ENCODE assay signal across 12 cellular contexts in genomic region chr9:68933434-68934318, GRCh38.
DNase-seq lines count a peak whose midpoint lies in the region; ATAC-seq, FAIRE-seq and TF ChIP-seq lines count a peak whose summit lies in the region.
"Had no signal": no experiment of that assay in that cellular context is flagged by ENCODE, and none has a peak within 500 bp of the region (broad histone marks: within the 10 kb centered on the region; RNA-seq: fewer than 3 reads in every experiment).

No MANE protein-coding gene starts in this region.

- no peaks in the 10 kb centered on the region for H3K9me3 Mint-ChIP-seq in GM23338
- H3K9me3 Mint-ChIP-seq: natural killer cell treated with Interleukin-12 subunit alpha and Interleukin-12 subunit beta and Interleukin-15 and Interleukin-18, amount 100 ng/mL, for 72 hours had no signal

- 17 to 18% methylated on average over 4 of the region's 4 CpGs for WGBS in pancreas, 2 donors
- WGBS in testis, 2 donors: 60 to 63% methylated on average over 4 of the region's 4 CpGs

- H3K36me3 Mint-ChIP-seq in GM23338 (ENCODE audit: low read depth): peaks cover 6% of the 10 kb centered on the region; the same call in 1 of the 3 replicates
- H3K36me3 Mint-ChIP-seq: natural killer cell treated with Interleukin-12 subunit alpha and Interleukin-12 subunit beta and Interleukin-15 and Interleukin-18, amount 100 ng/mL, for 72 hours had no signal

- peaks cover 2% of the 10 kb centered on the region for H3K27me3 Mint-ChIP-seq in GM23338 (ENCODE audit: insufficient read depth, low read depth, poor library complexity)

- no peaks in the 10 kb centered on the region for H3K9me3 ChIP-seq in pancreas
- no peaks in the 10 kb centered on the region for H3K9me3 ChIP-seq in vagina
- H3K9me3 ChIP-seq in testis: no peaks in the 10 kb centered on the region
- H3K9me3 ChIP-seq: tibial artery had no signal

- intact Hi-C loops in pancreas (cut with DNase I): no loop called here
- intact Hi-C loops in vagina (cut with DNase I): no loop called here
- intact Hi-C loops in testis (cut with DNase I; ENCODE audit: low total_unique reads): no loop called here

- H3F3A ChIP-seq in GM23338 (replicated peaks; ENCODE audit: low read depth): no peaks in the 10 kb centered on the region

- no peak for DNase-seq in GM23338 (ENCODE audit: low spot score)
- peak in 3 of 6 donors; percentile 26 to 37 (median 27) for DNase-seq in pancreas
- no peak for DNase-seq in vagina (ENCODE audit: extremely low spot score in 2 of 2)
- DNase-seq in testis: no peak
- no peak for DNase-seq in stimulated activated CD4-positive, alpha-beta T cell treated with anti-CD3 and anti-CD28 coated beads, Interleukin-2, amount 100 ng/mL, for 48 hours
- DNase-seq in cerebellum (ENCODE audit: low spot score): no peak
- DNase-seq: activated CD4-positive, alpha-beta T cell treated with anti-CD3 and anti-CD28 coated beads for 1 hour; NCI-H1436 treated with DMSO at 0.1 percent for 48 hours; tibial artery had no signal

- TF ChIP-seq CTCF in GM23338 (conservative IDR thresholded peaks at IDR 0.05; ENCODE audit: low read depth in 2 of 2) (no peak), pancreas (IDR thresholded peaks at IDR 0.05) (no peak), vagina (IDR thresholded peaks at IDR 0.05) (no peak), testis (IDR thresholded peaks at IDR 0.05) (no peak)

- peak overlapping the region; percentile 26; the same call in 1 of the 2 replicates for H3K27ac Mint-ChIP-seq in GM23338
- H3K27ac Mint-ChIP-seq: natural killer cell treated with Interleukin-12 subunit alpha and Interleukin-12 subunit beta and Interleukin-15 and Interleukin-18, amount 100 ng/mL, for 72 hours had no signal

- H3K4me1 ChIP-seq in GM23338 (ENCODE audit: insufficient read depth) (no peaks in the 10 kb centered on the region), pancreas (peaks cover 24 to 50% (median 40%) of the 10 kb centered on the region in 3 donors), vagina (no peaks in the 10 kb centered on the region), testis (peaks cover 8% of the 10 kb centered on the region)

- FAIRE-seq in pancreas (lab: Jason Lieb, UNC): no peak

- H3K4me3 ChIP-seq in GM23338 (no peak overlapping the region), pancreas (no peak overlapping the region), vagina (no peak overlapping the region), testis (no peak overlapping the region)
- H3K4me3 ChIP-seq: tibial artery had no signal

- H3K36me3 ChIP-seq in GM23338 (ENCODE audit: insufficient read depth) (no peaks in the 10 kb centered on the region), pancreas (no peaks in the 10 kb centered on the region), vagina (no peaks in the 10 kb centered on the region), testis (ENCODE audit: low read depth, missing control alignments) (no peaks in the 10 kb centered on the region)
- H3K36me3 ChIP-seq: tibial artery had no signal

- no peak overlapping the region for H3K4me3 Mint-ChIP-seq in GM23338
- H3K4me3 Mint-ChIP-seq: natural killer cell treated with Interleukin-12 subunit alpha and Interleukin-12 subunit beta and Interleukin-15 and Interleukin-18, amount 100 ng/mL, for 72 hours had no signal

- no peak overlapping the region for H3K4me2 ChIP-seq in GM23338

- peaks cover 2% of the 10 kb centered on the region; the same call in 1 of the 2 replicates for H3K9me2 ChIP-seq in GM23338 (ENCODE audit: insufficient read depth)

- H4K20me1 ChIP-seq in GM23338 (replicated peaks; ENCODE audit: insufficient read depth): no peaks in the 10 kb centered on the region

- no peaks in the 10 kb centered on the region for H3K27me3 ChIP-seq in GM23338 (ENCODE audit: insufficient read depth)
- no peaks in the 10 kb centered on the region for H3K27me3 ChIP-seq in pancreas
- H3K27me3 ChIP-seq in vagina: no peaks in the 10 kb centered on the region
- no peaks in the 10 kb centered on the region for H3K27me3 ChIP-seq in testis
- H3K27me3 ChIP-seq: tibial artery had no signal

- 0 out of 3 replicates have a peak, but pooled peaks cover 2% of the 10 kb centered on the region for H3K4me1 Mint-ChIP-seq in GM23338

- no peaks in the 10 kb centered on the region for H3K79me2 ChIP-seq in GM23338 (replicated peaks; ENCODE audit: insufficient read depth)

- TF ChIP-seq POLR2A in vagina (IDR thresholded peaks at IDR 0.05): no peak
- no peak for TF ChIP-seq POLR2A in testis (IDR thresholded peaks at IDR 0.05)

- H2AFZ ChIP-seq in GM23338: no peak overlapping the region

- no peak overlapping the region for H3K27ac ChIP-seq in GM23338 (ENCODE audit: low read depth)
- H3K27ac ChIP-seq in pancreas: peak overlapping the region; percentile 37 to 78 (median 67)
- no peak overlapping the region for H3K27ac ChIP-seq in vagina
- peak overlapping the region in 1 of 2 donors; percentile 13 for H3K27ac ChIP-seq in testis

- ATAC-seq in GM19023 (IDR thresholded peaks at IDR 0.05; ENCODE audit: unreplicated experiment) (peak; percentile 90), GM23338 (no peak), HG03342 (IDR thresholded peaks at IDR 0.05; ENCODE audit: unreplicated experiment) (peak; percentile 96), pancreas (peak; percentile 71 to 80 (median 76))
- ATAC-seq: natural killer cell treated with Interleukin-12 subunit alpha and Interleukin-12 subunit beta and Interleukin-15 and Interleukin-18, amount 100 ng/mL, for 72 hours had no signal

TF ChIP-seq in GM23338, 12 proteins besides CTCF, POLR2A, EP300 and RAD21 (continues in another document):
- TF ChIP-seq EZH2 (IDR thresholded peaks at IDR 0.05; ENCODE audit: low read depth, unreplicated experiment) (no peak), NANOG (IDR thresholded peaks at IDR 0.05; ENCODE audit: borderline replicate concordance) (no peak), ZNF331 (CRISPR knock-in tag; IDR thresholded peaks at IDR 0.05; ENCODE audit: low read depth) (no peak), ZNF462 (CRISPR knock-in tag; IDR thresholded peaks at IDR 0.05) (no peak)

Comparison
In these comparisons a context has a peak if more than half of its experiments do, and no peak if none do; other contexts are left out.
1. H3K27ac ChIP-seq: peak in pancreas (4 of 4); none in GM23338 (single experiment) and vagina (single experiment).